In the genomic region with DNA sequence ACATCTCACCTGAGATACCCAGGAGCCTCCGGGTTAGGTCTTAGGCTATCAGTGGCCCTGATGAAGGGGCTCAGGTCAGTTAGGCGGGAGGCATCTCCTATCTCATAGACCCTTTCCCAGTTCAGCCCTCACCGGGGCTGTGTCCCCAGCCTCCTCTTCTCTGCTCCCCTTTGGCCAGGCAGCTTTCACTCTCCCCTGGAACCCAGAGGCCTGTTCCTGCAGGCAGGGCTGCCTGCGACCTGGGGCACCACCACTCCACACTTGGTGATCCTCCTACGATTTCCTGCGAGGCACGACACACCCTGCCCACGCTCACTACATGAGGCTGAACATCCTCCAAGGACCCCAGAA, we compare ENCODE assay signal across 17 cellular contexts.
"Had no signal": no experiment of that assay in that cellular context is flagged by ENCODE, and none has a peak within 500 bp of the region (broad histone marks: within the 10 kb centered on the region; RNA-seq: fewer than 3 reads in every experiment).

No MANE protein-coding gene starts in this region.

- H3K4me1 Mint-ChIP-seq: activated naive CD4-positive, alpha-beta T cell treated with anti-CD3 and anti-CD28 coated beads, Interleukin-2, amount 50 U/mL, for 24 hours; brain; central memory CD8-positive, alpha-beta T cell; immature natural killer cell had no signal

- H3K4me1 ChIP-seq: adrenal gland, parathyroid adenoma, thyroid gland had no signal

- DNase-seq: activated CD4-positive, alpha-beta T cell treated with anti-CD3 and anti-CD28 coated beads for 1 hour; activated CD4-positive, alpha-beta T cell treated with anti-CD3 and anti-CD28 coated beads, Interleukin-2, amount 50 U/mL, for 4 hours; activated T-cell treated with anti-CD3 and anti-CD28 coated beads, Interleukin-2, amount 50 U/mL, for 1 hour; cortex of kidney; effector CD4-positive, alpha-beta T cell; immature natural killer cell; stimulated activated CD4-positive, alpha-beta T cell treated with anti-CD3 and anti-CD28 coated beads, Interleukin-2, amount 100 ng/mL, for 48 hours; stimulated activated naive B cell treated with anti-CD40 and anti-IgM and Interleukin-4, amounts not matched to agents 10 μg/mL and 1 μg/mL and 100 μg/mL, for 72 hours; T-helper 1 cell had no signal

- H3K9me3 ChIP-seq: adrenal gland, thyroid gland had no signal

- H3K4me3 ChIP-seq: adrenal gland, thyroid gland had no signal

- H3K9ac ChIP-seq: parathyroid adenoma had no signal

- H3K27ac ChIP-seq: adrenal gland, parathyroid adenoma, thyroid gland had no signal

- H3K4me3 Mint-ChIP-seq: activated naive CD4-positive, alpha-beta T cell treated with anti-CD3 and anti-CD28 coated beads, Interleukin-2, amount 50 U/mL, for 24 hours; brain; central memory CD8-positive, alpha-beta T cell; immature natural killer cell; neural crest cell; stimulated activated naive B cell treated with anti-CD40 and anti-IgM and Interleukin-4, amounts not matched to agents 10 μg/mL and 1 μg/mL and 100 μg/mL, for 72 hours had no signal

- H3K36me3 ChIP-seq: thyroid gland had no signal

- H3K9me3 Mint-ChIP-seq: activated naive CD4-positive, alpha-beta T cell treated with anti-CD3 and anti-CD28 coated beads, Interleukin-2, amount 50 U/mL, for 24 hours; central memory CD8-positive, alpha-beta T cell; immature natural killer cell; neural crest cell; stimulated activated naive B cell treated with anti-CD40 and anti-IgM and Interleukin-4, amounts not matched to agents 10 μg/mL and 1 μg/mL and 100 μg/mL, for 72 hours had no signal

- H3K27me3 ChIP-seq: adrenal gland, thyroid gland had no signal

- ATAC-seq: stimulated activated naive B cell treated with anti-CD40 and anti-IgM and Interleukin-4, amounts not matched to agents 10 μg/mL and 1 μg/mL and 100 μg/mL, for 72 hours had no signal

- FAIRE-seq: urothelium cell line had no signal

- H2AFZ ChIP-seq: parathyroid adenoma had no signal

- H3K27ac Mint-ChIP-seq: activated naive CD4-positive, alpha-beta T cell treated with anti-CD3 and anti-CD28 coated beads, Interleukin-2, amount 50 U/mL, for 24 hours; brain; immature natural killer cell; stimulated activated naive B cell treated with anti-CD40 and anti-IgM and Interleukin-4, amounts not matched to agents 10 μg/mL and 1 μg/mL and 100 μg/mL, for 72 hours had no signal

- H3K79me2 ChIP-seq: parathyroid adenoma had no signal
